In the genomic region with DNA sequence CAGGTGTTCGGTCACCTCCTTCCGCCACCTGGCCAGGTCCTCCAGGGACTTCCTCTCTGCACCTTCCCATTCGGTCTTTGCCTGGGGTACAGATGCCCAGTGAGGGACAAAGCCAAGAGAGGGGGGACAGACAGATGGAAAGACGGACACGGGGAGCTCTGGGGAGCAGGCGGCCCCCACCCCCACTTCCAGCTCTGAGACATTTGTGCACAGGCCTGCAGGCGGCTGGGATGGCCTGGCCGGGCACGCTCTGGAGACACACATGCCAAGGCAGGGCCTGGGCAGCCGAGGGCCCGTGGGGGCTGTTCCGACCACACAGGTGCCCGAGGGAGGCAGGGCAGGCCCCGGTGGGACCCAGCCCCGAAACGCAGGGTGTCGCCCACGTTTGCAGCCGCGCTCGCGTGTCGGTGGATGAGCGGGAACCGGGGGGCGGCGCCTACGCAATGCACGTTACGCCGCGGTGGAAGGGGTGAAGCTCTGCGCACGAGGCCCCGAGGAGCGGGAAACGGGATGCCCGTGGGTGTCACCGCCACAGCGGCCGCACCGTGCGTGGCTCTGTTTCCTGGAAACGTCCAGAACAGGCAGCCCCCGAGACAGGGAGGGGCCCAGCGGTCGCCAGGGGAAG, we compare ENCODE assay signal across 17 cellular contexts. TPM values are rescaled to one million over a fixed set of nuclear protein-coding genes. Genes with fewer than 3 reads are reported as not detected.
DNase-seq lines count a peak whose midpoint lies in the region; ATAC-seq and TF ChIP-seq lines count a peak whose summit lies in the region.
"Had no signal": no experiment of that assay in that cellular context is flagged by ENCODE, and none has a peak within 500 bp of the region (broad histone marks: within the 10 kb centered on the region; RNA-seq: fewer than 3 reads in every experiment).

No MANE protein-coding gene starts in this region.

- H3K18ac ChIP-seq in IMR-90 (ENCODE audit: low read depth, low read length) (no peak overlapping the region), mesenchymal stem cell (ENCODE audit: low read depth in 1 of 2, low read length in 2 of 2) (no peak overlapping the region)

- H3K4ac ChIP-seq in IMR-90 (ENCODE audit: low read depth, low read length) (no peak overlapping the region), mesenchymal stem cell (ENCODE audit: low read depth in 1 of 2, low read length in 2 of 2) (no peak overlapping the region)

- no peak overlapping the region for H3K56ac ChIP-seq in IMR-90 (ENCODE audit: extremely low read depth, insufficient read depth, low read length)

- H4K8ac ChIP-seq in IMR-90 (ENCODE audit: low read depth in 2 of 2, low read length in 2 of 2): no peak overlapping the region
- H4K8ac ChIP-seq in mesenchymal stem cell (ENCODE audit: low read length): no peak overlapping the region

- no peak for TF ChIP-seq POLR2A in IMR-90 (IDR thresholded peaks at IDR 0.05; ENCODE audit: low read depth, low read length)

- H2AK5ac ChIP-seq in IMR-90 (ENCODE audit: low read depth, low read length) (no peak overlapping the region), mesenchymal stem cell (ENCODE audit: low read length, severe bottlenecking) (no peak overlapping the region)

- no peak overlapping the region for H3K14ac ChIP-seq in IMR-90 (replicated peaks; ENCODE audit: low read depth, low read length)
- no peak overlapping the region for H3K14ac ChIP-seq in mesenchymal stem cell (ENCODE audit: low read length in 2 of 2)

- peak; percentile 28 for DNase-seq in DMS53 treated with DMSO at 0.1 percent for 48 hours (lab: John Stamatoyannopoulos, UW; ENCODE audit: unreplicated experiment)
- DNase-seq in IMR-90: no peak
- DNase-seq in mesenchymal stem cell: no peak
- DNase-seq in NCI-H2081 treated with DMSO at 0.1 percent for 48 hours (lab: John Stamatoyannopoulos, UW): no peak
- DNase-seq in A172 (ENCODE audit: low spot score): no peak
- DNase-seq in GM13977 (ENCODE audit: low spot score): no peak
- DNase-seq: CD4-positive, CD25-positive, alpha-beta regulatory T cell; DMS79; GOT3; HCEC 1CT; KG1 had no signal

- H2BK12ac ChIP-seq in mesenchymal stem cell (ENCODE audit: low read length in 2 of 2): no peak overlapping the region

- no peak overlapping the region for H4K5ac ChIP-seq in IMR-90 (ENCODE audit: low read depth, low read length)

- H3K36me3 ChIP-seq in IMR-90 (ENCODE audit: control insufficient read depth, insufficient read depth, low read length) (no peaks in the 10 kb centered on the region), mesenchymal stem cell (ENCODE audit: control insufficient read depth in 1 of 2, insufficient read depth in 2 of 2, low read depth in 1 of 2, low read length in 2 of 2) (peaks cover 0 to 5% of the 10 kb centered on the region in 2 experiments)

- intact Hi-C loops in IMR-90 (cut with micrococcal nuclease): no loop called here

- no peaks in the 10 kb centered on the region for H3K9me3 ChIP-seq in IMR-90 (ENCODE audit: control insufficient read depth, insufficient read depth, low read length)
- H3K9me3 ChIP-seq in mesenchymal stem cell (ENCODE audit: control insufficient read depth, low read length): no peaks in the 10 kb centered on the region

- H3K4me3 ChIP-seq in IMR-90 (ENCODE audit: insufficient read depth, low read depth, low read length) (no peak overlapping the region), mesenchymal stem cell (ENCODE audit: insufficient read depth in 1 of 2, low read depth in 1 of 2, low read length in 2 of 2) (no peak overlapping the region)
- H3K4me3 ChIP-seq: GM12878 had no signal

- BruUV-seq in IMR-90 (replicated peaks; lab: Mats Ljungman, UMichigan): no TSS peak

- no peaks in the 10 kb centered on the region for H4K20me1 ChIP-seq in IMR-90 (ENCODE audit: insufficient read depth, low read length)

- no peak for TF ChIP-seq CTCF in IMR-90 (conservative IDR thresholded peaks at IDR 0.05; ENCODE audit: low read depth, low read length)
- TF ChIP-seq CTCF in GM13977 (IDR thresholded peaks at IDR 0.05; ENCODE audit: extremely low read depth, insufficient read depth, missing control alignments): no peak

- H2BK15ac ChIP-seq in IMR-90 (ENCODE audit: low read depth, low read length) (no peak overlapping the region), mesenchymal stem cell (ENCODE audit: low read depth, poor library complexity, severe bottlenecking) (no peak overlapping the region)

- CTCF ChIA-PET in IMR-90 (lab: Yijun Ruan, JAX): no interaction called here

- 84% methylated on average over 42 of the region's 47 CpGs; no CpG with 5 or more reads in 1 of the 2 experiments for WGBS in IMR-90 (ENCODE audit: extremely low coverage in 2 of 2, insufficient read length in 1 of 2), 2 experiments
- WGBS in mesenchymal stem cell: 94% methylated on average over 44 of the region's 47 CpGs

- H3K23ac ChIP-seq in IMR-90 (ENCODE audit: low read depth, low read length) (no peak overlapping the region), mesenchymal stem cell (ENCODE audit: low read length in 2 of 2) (no peak overlapping the region)

- H3K79me1 ChIP-seq in IMR-90 (ENCODE audit: low read depth in 1 of 2, low read length in 2 of 2) (no peaks in the 10 kb centered on the region), mesenchymal stem cell (replicated peaks; ENCODE audit: low read length, poor library complexity, severe bottlenecking) (no peaks in the 10 kb centered on the region)

- no peaks in the 10 kb centered on the region for H3K9me1 ChIP-seq in IMR-90 (ENCODE audit: insufficient read depth, low read length)

- H2BK120ac ChIP-seq in IMR-90 (ENCODE audit: low read depth, low read length) (no peak overlapping the region), mesenchymal stem cell (ENCODE audit: low read depth, low read length) (no peak overlapping the region)

- H3K4me2 ChIP-seq in IMR-90 (ENCODE audit: low read depth, low read length) (no peak overlapping the region), mesenchymal stem cell (ENCODE audit: low read length, poor library complexity, severe bottlenecking) (no peak overlapping the region)

- H3K27me3 ChIP-seq in IMR-90 (ENCODE audit: control insufficient read depth, insufficient read depth, low read length) (peaks cover 6% of the 10 kb centered on the region; the same call in 1 of the 2 replicates), mesenchymal stem cell (ENCODE audit: control insufficient read depth in 1 of 2, insufficient read depth in 1 of 2, low read length in 2 of 2) (peaks cover 4 to 11% of the 10 kb centered on the region in 2 experiments)

- H3K4me1 ChIP-seq in IMR-90 (ENCODE audit: control insufficient read depth, insufficient read depth, low read length) (no peaks in the 10 kb centered on the region), mesenchymal stem cell (ENCODE audit: control insufficient read depth, insufficient read depth, low read depth, low read length) (peaks cover 16% of the 10 kb centered on the region)

- ATAC-seq in IMR-90 (ENCODE audit: low read depth): no peak
- ATAC-seq: GM12878 had no signal

- POLR2A ChIA-PET in IMR-90 (lab: Charles Lee; ENCODE audit: unreplicated experiment): no interaction called here

- H4K91ac ChIP-seq in IMR-90 (ENCODE audit: insufficient read depth, low read depth, low read length) (no peak overlapping the region), mesenchymal stem cell (ENCODE audit: low read length) (peak overlapping the region; percentile 39)

- H3K27ac ChIP-seq in IMR-90 (ENCODE audit: insufficient read depth, low read length) (no peak overlapping the region), mesenchymal stem cell (ENCODE audit: low read length, poor library complexity, severe bottlenecking) (no peak overlapping the region)
- H3K27ac ChIP-seq: HL-60 had no signal

- no peak overlapping the region for H2BK20ac ChIP-seq in IMR-90 (ENCODE audit: low read depth, low read length)

- H2AFZ ChIP-seq in IMR-90 (replicated peaks; ENCODE audit: low read length, poor library complexity) (peak overlapping the region; percentile 21), mesenchymal stem cell (ENCODE audit: low read depth, low read length) (no peak overlapping the region)

- H2BK5ac ChIP-seq in IMR-90 (ENCODE audit: low read depth, low read length, poor library complexity, severe bottlenecking) (no peak overlapping the region), mesenchymal stem cell (ENCODE audit: low read depth, low read length, poor library complexity, severe bottlenecking) (no peak overlapping the region)

- H2AK9ac ChIP-seq in IMR-90 (replicated peaks; ENCODE audit: low read depth, low read length, poor library complexity): peak overlapping the region; percentile 82

- no peak for TF ChIP-seq RAD21 in IMR-90 (IDR thresholded peaks at IDR 0.05; ENCODE audit: low read length)

- dilution Hi-C loops in IMR-90 (cut with HindIII; ENCODE audit: low sequenced_read_pairs, unreplicated experiment): no loop called here

- in situ Hi-C loops in IMR-90 (cut with MboI; ENCODE audit: low sequenced_read_pairs): no loop called here
- in situ Hi-C loops in GM13977 (cut with MboI; ENCODE audit: low pct_unique_long_range_greater_than_20kb, low sequenced_read_pairs, unreplicated experiment): no loop called here

- H3K9ac ChIP-seq in IMR-90 (ENCODE audit: low read depth, low read length): no peak overlapping the region
- no peak overlapping the region for H3K9ac ChIP-seq in mesenchymal stem cell (ENCODE audit: low read length)

RNA-seq across cellular contexts. Expression of a gene that starts 6.0 kb away (rescaled TPM):
- total RNA-seq in IMR-90 (2012; rRNA removed): not detected in 2 replicates
- polyA plus RNA-seq in IMR-90 (2012; rRNA removed): not detected in 2 replicates
- not detected in 2 replicates for polyA plus RNA-seq in IMR-90 (2012; cell fraction: cytosol; rRNA removed)
- not detected in 2 replicates for polyA plus RNA-seq in IMR-90 (2012; cell fraction: nucleus; rRNA removed; ENCODE audit: low replicate concordance)
- not detected for polyA plus RNA-seq in mesenchymal stem cell (2013, experiment 1 of 2)
- not detected for polyA plus RNA-seq in mesenchymal stem cell (2013, experiment 2 of 2)
- not detected in 2 replicates for total RNA-seq in A172 (2014; rRNA removed; shearing (Covaris generic))
- total RNA-seq: A673; CD4-positive, CD25-positive, alpha-beta regulatory T cell; G401; GM12878; LHCN-M2 had no signal
- polyA plus RNA-seq: BJ; CD4-positive, CD25-positive, alpha-beta regulatory T cell; GM12878 had no signal

RNA-seq across cellular contexts. Expression of a gene that starts 7.5 kb away (rescaled TPM):
- total RNA-seq in IMR-90 (2012; rRNA removed): under 0.01 TPM in 1 of 2 replicates, not detected in the other
- polyA plus RNA-seq in IMR-90 (2012; rRNA removed): 0.09 TPM in 1 of 2 replicates, not detected in the other
- polyA plus RNA-seq in IMR-90 (2012; cell fraction: cytosol; rRNA removed): 0.08 and 0.14 TPM in 2 replicates
- polyA plus RNA-seq in IMR-90 (2012; cell fraction: nucleus; rRNA removed; ENCODE audit: low replicate concordance): 0.56 and 1.3 TPM in 2 replicates
- 0.32 TPM for polyA plus RNA-seq in mesenchymal stem cell (2013, experiment 1 of 2)
- polyA plus RNA-seq in mesenchymal stem cell (2013, experiment 2 of 2): 0.26 TPM
- total RNA-seq in A172 (2014; rRNA removed; shearing (Covaris generic)): 0.03 and 0.26 TPM in 2 replicates
- polyA plus RNA-seq: CD4-positive, CD25-positive, alpha-beta regulatory T cell had no signal

RNA-seq across cellular contexts. Expression of a gene that starts 16.3 kb away (rescaled TPM):
- 15.1 and 18.1 TPM in 2 replicates for total RNA-seq in IMR-90 (2012; rRNA removed)
- 17.2 and 21.2 TPM in 2 replicates for polyA plus RNA-seq in IMR-90 (2012; rRNA removed)
- polyA plus RNA-seq in IMR-90 (2012; cell fraction: cytosol; rRNA removed): 26.3 and 43.4 TPM in 2 replicates
- polyA plus RNA-seq in IMR-90 (2012; cell fraction: nucleus; rRNA removed; ENCODE audit: low replicate concordance): 13.6 and 15.9 TPM in 2 replicates
- 11.2 TPM for polyA plus RNA-seq in mesenchymal stem cell (2013, experiment 1 of 2)
- 11.4 TPM for polyA plus RNA-seq in mesenchymal stem cell (2013, experiment 2 of 2)
- total RNA-seq in A172 (2014; rRNA removed; shearing (Covaris generic)): 38.6 and 45.1 TPM in 2 replicates

RNA-seq across cellular contexts. Expression of a gene that starts 22.3 kb away (rescaled TPM):
- 3.6 and 4.1 TPM in 2 replicates for total RNA-seq in IMR-90 (2012; rRNA removed)
- 13.3 and 15.1 TPM in 2 replicates for polyA plus RNA-seq in IMR-90 (2012; rRNA removed)
- 12.7 and 18.2 TPM in 2 replicates for polyA plus RNA-seq in IMR-90 (2012; cell fraction: cytosol; rRNA removed)
- 40.8 and 67.0 TPM in 2 replicates for polyA plus RNA-seq in IMR-90 (2012; cell fraction: nucleus; rRNA removed; ENCODE audit: low replicate concordance)
- 7.4 TPM for polyA plus RNA-seq in mesenchymal stem cell (2013, experiment 1 of 2)
- 7.0 TPM for polyA plus RNA-seq in mesenchymal stem cell (2013, experiment 2 of 2)
- total RNA-seq in A172 (2014; rRNA removed; shearing (Covaris generic)): 25.5 and 31.6 TPM in 2 replicates

RNA-seq across cellular contexts. Expression of a gene that starts 38.0 kb away (rescaled TPM):
- total RNA-seq in IMR-90 (2012; rRNA removed): 10.8 TPM in 2 replicates
- polyA plus RNA-seq in IMR-90 (2012; rRNA removed): 45.2 and 52.9 TPM in 2 replicates
- polyA plus RNA-seq in IMR-90 (2012; cell fraction: cytosol; rRNA removed): 20.3 and 36.5 TPM in 2 replicates
- polyA plus RNA-seq in IMR-90 (2012; cell fraction: nucleus; rRNA removed; ENCODE audit: low replicate concordance): 84.9 and 258 TPM in 2 replicates
- polyA plus RNA-seq in mesenchymal stem cell (2013, experiment 1 of 2): 91.3 TPM
- polyA plus RNA-seq in mesenchymal stem cell (2013, experiment 2 of 2): 88.2 TPM
- 79.9 and 86.3 TPM in 2 replicates for total RNA-seq in A172 (2014; rRNA removed; shearing (Covaris generic))
